ENCODE assay signal across 13 cellular contexts in the genomic region with DNA sequence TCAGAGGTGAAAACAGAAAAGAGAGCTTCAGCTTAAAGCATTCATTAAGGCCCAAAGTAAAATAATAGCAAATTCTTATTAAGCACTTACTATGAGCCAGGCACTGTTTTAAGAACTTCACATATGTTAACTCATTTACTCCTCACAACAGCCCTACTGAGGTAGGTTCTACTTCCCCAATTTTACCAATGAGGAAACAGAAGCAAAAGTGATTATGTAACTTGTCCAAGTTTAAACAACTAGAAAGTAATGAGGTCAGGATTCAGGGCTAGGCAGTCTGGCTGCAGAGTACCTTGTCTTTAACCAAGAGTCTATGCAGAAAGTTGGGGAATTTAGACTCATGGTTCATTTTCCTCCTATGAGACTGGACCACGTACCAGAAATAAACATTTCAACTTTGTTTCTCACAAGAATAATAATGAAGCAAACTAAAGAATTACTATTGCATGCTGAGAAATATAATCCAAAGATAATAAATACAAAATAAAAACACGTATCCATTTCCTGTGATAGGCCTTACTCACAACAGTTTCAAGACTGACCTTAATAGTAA.
DNase-seq lines count a peak whose midpoint lies in the region; ATAC-seq lines count a peak whose summit lies in the region.
"Had no signal": no experiment of that assay in that cellular context is flagged by ENCODE, and none has a peak within 500 bp of the region (broad histone marks: within the 10 kb centered on the region; RNA-seq: fewer than 3 reads in every experiment).

No MANE protein-coding gene starts in this region.

- ATAC-seq in GM18870 (IDR thresholded peaks at IDR 0.05; ENCODE audit: unreplicated experiment) (peak; percentile 68), HG02798 (IDR thresholded peaks at IDR 0.05; ENCODE audit: poor library complexity, unreplicated experiment) (peak; percentile 63), GM19455 (IDR thresholded peaks at IDR 0.05; ENCODE audit: unreplicated experiment) (no peak)
- no peak for ATAC-seq in stimulated activated naive CD8-positive, alpha-beta T cell treated with anti-CD3 and anti-CD28 coated beads, Interleukin-15, Interleukin-2, amounts not matched to agents 100 U/mL and 50 U/mL, for 24 hours

- DNase-seq in NOMO-1 (lab: John Stamatoyannopoulos, UW; ENCODE audit: unreplicated experiment in 2 of 2) (peak; percentile 79 to 97), pons (ENCODE audit: low spot score) (peak; percentile 66), OCI-M2 (lab: John Stamatoyannopoulos, UW; ENCODE audit: unreplicated experiment) (no peak), NCI-H1694 (lab: John Stamatoyannopoulos, UW) (no peak)
- no peak for DNase-seq in stimulated activated naive CD8-positive, alpha-beta T cell treated with anti-CD3 and anti-CD28 coated beads, Interleukin-15, Interleukin-2, amounts not matched to agents 100 U/mL and 50 U/mL, for 24 hours
- DNase-seq: Caco-2, HCEC 1CT, hypothalamus, NCI-H2081 treated with DMSO at 0.1 percent for 48 hours, RPMI8226 had no signal

Comparison
In these comparisons a context has a peak if more than half of its experiments do, and no peak if none do; other contexts are left out.
1. ATAC-seq: peak in GM18870 (single experiment) and HG02798 (single experiment); none in stimulated activated naive CD8-positive, alpha-beta T cell treated with anti-CD3 and anti-CD28 coated beads, Interleukin-15, Interleukin-2, amounts not matched to agents 100 U/mL and 50 U/mL, for 24 hours (single experiment) and GM19455 (single experiment).
2. DNase-seq: peak in NOMO-1 (2 of 2) and pons (single experiment); none in OCI-M2 (single experiment), stimulated activated naive CD8-positive, alpha-beta T cell treated with anti-CD3 and anti-CD28 coated beads, Interleukin-15, Interleukin-2, amounts not matched to agents 100 U/mL and 50 U/mL, for 24 hours (single experiment) and NCI-H1694 (single experiment).